Comparison of ENCODE assay signal across 10 cellular contexts in the genomic region with DNA sequence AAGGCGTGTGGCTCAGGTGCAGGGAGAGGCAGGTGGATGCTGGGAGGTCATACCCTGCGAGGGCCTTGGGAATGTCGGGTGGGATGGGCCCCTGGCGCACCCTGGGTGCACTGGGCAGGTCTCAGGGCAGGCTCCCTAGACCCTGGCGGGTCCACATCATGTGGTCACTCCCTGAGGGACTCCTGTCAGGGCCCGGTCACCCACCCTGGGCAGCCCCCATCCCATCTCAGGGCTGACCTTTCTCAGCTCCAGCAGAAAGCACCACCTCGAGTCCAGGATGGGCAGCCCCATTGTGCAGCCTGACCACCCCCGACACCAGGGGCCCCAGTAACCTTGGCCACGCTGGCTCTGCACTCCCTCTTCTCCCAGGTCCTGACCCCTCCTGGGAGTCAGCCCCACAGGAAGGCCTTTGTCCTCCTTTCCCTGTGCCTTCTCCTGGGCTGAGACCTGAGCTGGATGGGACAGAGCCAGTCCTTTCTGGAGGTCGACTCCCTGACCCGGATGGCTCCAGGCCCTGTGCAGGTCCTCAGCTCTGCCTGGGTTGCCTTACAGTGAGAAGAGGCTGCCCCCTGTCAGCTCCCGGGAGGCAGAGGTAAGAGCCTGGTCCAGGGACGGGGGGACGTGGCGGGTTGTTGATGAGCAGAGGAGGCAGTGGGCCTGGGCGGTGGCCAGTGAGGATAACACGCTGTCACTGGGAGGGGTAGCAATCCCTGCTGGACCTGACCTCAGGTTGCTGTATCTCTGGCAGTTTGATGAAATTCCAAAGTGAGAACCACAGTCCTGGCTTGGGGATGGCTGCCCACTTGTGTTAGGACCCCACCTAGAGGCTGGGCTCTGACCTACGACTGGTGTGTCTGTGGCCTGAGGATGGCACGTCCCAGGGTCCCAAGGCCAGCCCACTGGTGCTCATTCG.
DNase-seq lines count a peak whose midpoint lies in the region; ATAC-seq, FAIRE-seq and TF ChIP-seq lines count a peak whose summit lies in the region.
"Had no signal": no experiment of that assay in that cellular context is flagged by ENCODE, and none has a peak within 500 bp of the region (broad histone marks: within the 10 kb centered on the region; RNA-seq: fewer than 3 reads in every experiment).

No MANE protein-coding gene starts in this region.

- H3K9me3 ChIP-seq in GM12878 (replicated peaks; ENCODE audit: control insufficient read depth, insufficient read depth, low read length) (no peaks in the 10 kb centered on the region), psoas muscle (no peaks in the 10 kb centered on the region)
- no peaks in the 10 kb centered on the region for H3K9me3 ChIP-seq in naive thymus-derived CD4-positive, alpha-beta T cell (ENCODE audit: control insufficient read depth in 2 of 3, low read length in 3 of 3)
- H3K9me3 ChIP-seq: uterus had no signal

- H3K4me3 Mint-ChIP-seq in memory B cell, result no peak overlapping the region
- H3K4me3 Mint-ChIP-seq in naive thymus-derived CD4-positive, alpha-beta T cell, result no peak overlapping the region

- peak; percentile 27; the same call in 1 of the 3 replicates for ATAC-seq in GM12878
- ATAC-seq in memory B cell (ENCODE audit: low read depth), result no peak
- no peak for ATAC-seq in GM19324 (IDR thresholded peaks at IDR 0.05; ENCODE audit: low FRiP score, unreplicated experiment)
- ATAC-seq in naive thymus-derived CD4-positive, alpha-beta T cell, result no peak
- no peak for ATAC-seq in psoas muscle

- no peak for TF ChIP-seq POLR2A in GM12878 (IDR thresholded peaks at IDR 0.05; ENCODE audit: low read depth, low read length)

- intact Hi-C loops in GM12878 (cut with micrococcal nuclease; ENCODE audit: unreplicated experiment) (loop anchor here (5.0 kb wide), 1 partner anchor 213 kb away; no protein-coding TSS in a partner anchor), psoas muscle (cut with DNase I) (no loop called here)
- intact Hi-C loops in naive thymus-derived CD4-positive, alpha-beta T cell (cut with micrococcal nuclease), result no loop called here

- no TSS peak for BruUV-seq in GM12878 (replicated peaks; lab: Mats Ljungman, UMichigan)

- no peak for TF ChIP-seq EP300 in GM12878 (IDR thresholded peaks at IDR 0.05; ENCODE audit: borderline replicate concordance in 1 of 2, control insufficient read depth in 1 of 2, low read depth in 2 of 2, low read length in 2 of 2)

- H3K79me2 ChIP-seq in GM12878 (ENCODE audit: control insufficient read depth, insufficient read depth, low read length), result no peaks in the 10 kb centered on the region

- no peaks in the 10 kb centered on the region for H3K9me3 Mint-ChIP-seq in memory B cell
- H3K9me3 Mint-ChIP-seq in naive thymus-derived CD4-positive, alpha-beta T cell, result no peaks in the 10 kb centered on the region

- SMC1A ChIA-PET in GM12878 (lab: Charles Lee; ENCODE audit: uncharacterized antibody, unreplicated experiment), result interaction anchor here (0.6 kb wide), 1 partner anchor 49 kb away, joined by 3 read pairs; no protein-coding TSS in a partner anchor

- H3K4me1 ChIP-seq in GM12878 (ENCODE audit: control insufficient read depth, insufficient read depth, low read length) (peaks cover 10% of the 10 kb centered on the region), psoas muscle (no peaks in the 10 kb centered on the region)
- H3K4me1 ChIP-seq in naive thymus-derived CD4-positive, alpha-beta T cell (ENCODE audit: control insufficient read depth in 2 of 2, insufficient read depth in 2 of 2, low read length in 2 of 2), result no peaks in the 10 kb centered on the region
- H3K4me1 ChIP-seq: uterus had no signal

- no peak for FAIRE-seq in GM12878 (lab: Jason Lieb, UNC)

- H3K27ac ChIP-seq in GM12878 (ENCODE audit: control insufficient read depth, insufficient read depth) (no peak overlapping the region), psoas muscle (no peak overlapping the region)
- H3K27ac ChIP-seq in naive thymus-derived CD4-positive, alpha-beta T cell (ENCODE audit: low read depth, low read length), result no peak overlapping the region
- H3K27ac ChIP-seq: uterus had no signal

- in situ Hi-C loops in GM12878 (cut with MboI), result no loop called here

- no peak overlapping the region for H3K4me2 ChIP-seq in GM12878 (ENCODE audit: control insufficient read depth, insufficient read depth)

- no peak overlapping the region for H2AFZ ChIP-seq in GM12878 (ENCODE audit: control insufficient read depth, low read depth, low read length)

- no peaks in the 10 kb centered on the region for H3K36me3 Mint-ChIP-seq in memory B cell
- peaks cover 0 to 3% (median 0%) of the 10 kb centered on the region in 5 donors for H3K36me3 Mint-ChIP-seq in naive thymus-derived CD4-positive, alpha-beta T cell

- 72% methylated on average over 18 of the region's 20 CpGs for WGBS in GM12878 (ENCODE audit: insufficient coverage, insufficient replicate concordance, low lambda C conversion rate, missing lambda C conversion rate)
- WGBS in psoas muscle, 3 donors, result 81 to 83% (median 82%) methylated on average over 19 to 20 of the region's 20 CpGs

- H3K4me1 Mint-ChIP-seq in memory B cell, result peaks cover 35% of the 10 kb centered on the region
- H3K4me1 Mint-ChIP-seq in naive thymus-derived CD4-positive, alpha-beta T cell, result peaks cover 0 to 18% (median 0%) of the 10 kb centered on the region in 7 donors

- H3K4me3 ChIP-seq in GM12878, result no peak overlapping the region
- no peak overlapping the region for H3K4me3 ChIP-seq in naive thymus-derived CD4-positive, alpha-beta T cell (ENCODE audit: low read length)
- H3K4me3 ChIP-seq in psoas muscle, result no peak overlapping the region
- H3K4me3 ChIP-seq: uterus had no signal

- RAD21 ChIA-PET in GM12878 (lab: Charles Lee; ENCODE audit: unreplicated experiment), result interaction anchor here (1.5 kb wide), 1 partner anchor 214 kb away, joined by 6 read pairs; no protein-coding TSS in a partner anchor

- H3K9ac ChIP-seq in GM12878 (ENCODE audit: control insufficient read depth, insufficient read depth, low read length), result no peak overlapping the region

- H4K20me1 ChIP-seq in GM12878 (ENCODE audit: control insufficient read depth, insufficient read depth), result no peaks in the 10 kb centered on the region

- H3K27me3 Mint-ChIP-seq in memory B cell, result no peaks in the 10 kb centered on the region
- H3K27me3 Mint-ChIP-seq in naive thymus-derived CD4-positive, alpha-beta T cell, result no peaks in the 10 kb centered on the region

- H3K27ac Mint-ChIP-seq in memory B cell, result peak overlapping the region; percentile 15
- H3K27ac Mint-ChIP-seq in naive thymus-derived CD4-positive, alpha-beta T cell, result no peak overlapping the region

- DNase-seq in EL, result peak; percentile 48
- DNase-seq in HT-29 (ENCODE audit: low spot score), result peak; percentile 20
- no peak for DNase-seq in GM12878 (ENCODE audit: low read depth, low spot score)
- DNase-seq in memory B cell (ENCODE audit: low spot score in 2 of 2), result no peak
- DNase-seq in naive thymus-derived CD4-positive, alpha-beta T cell, result no peak
- no peak for DNase-seq in psoas muscle
- no peak for DNase-seq in stimulated activated naive CD4-positive, alpha-beta T cell treated with Interleukin-2 at 50 U/mL for 16 hours (lab: John Stamatoyannopoulos, UW)
- DNase-seq: right cardiac atrium, uterus had no signal

- POLR2A ChIA-PET in GM12878 (lab: Charles Lee), result interaction anchor here (0.7 kb wide), 1 partner anchor 1613 kb away, joined by 8 read pairs; no protein-coding TSS in a partner anchor
- POLR2A ChIA-PET in naive thymus-derived CD4-positive, alpha-beta T cell (lab: Charles Lee), result no interaction called here

- H3K36me3 ChIP-seq in GM12878 (ENCODE audit: control insufficient read depth in 2 of 2, insufficient read depth in 2 of 2, low read length in 1 of 2) (no peaks in the 10 kb centered on the region), psoas muscle (ENCODE audit: insufficient read depth in 1 of 2, low read depth in 1 of 2) (no peaks in the 10 kb centered on the region)
- no peaks in the 10 kb centered on the region for H3K36me3 ChIP-seq in naive thymus-derived CD4-positive, alpha-beta T cell (ENCODE audit: control insufficient read depth in 2 of 3, insufficient read depth in 3 of 3, low read length in 3 of 3)
- H3K36me3 ChIP-seq: uterus had no signal

- TF ChIP-seq CTCF in GM12878 (IDR thresholded peaks at IDR 0.05 in 2 of 3, conservative IDR thresholded peaks at IDR 0.05 in 1 of 3; ENCODE audit: control insufficient read depth in 2 of 3, extremely low read depth in 1 of 3, insufficient read depth in 1 of 3, low read depth in 3 of 3, low read length in 3 of 3) (peak; percentile 15 to 30 (median 19); a peak in 3 of 6 replicates), psoas muscle (IDR thresholded peaks at IDR 0.05) (no peak)

- CTCF ChIA-PET in GM12878 (lab: Yijun Ruan, JAX), result interaction anchor here (0.6 to 2.2 kb wide), 3 partner anchors 165 to 219 kb away, joined by 3 to 10 read pairs (median 3); no protein-coding TSS in a partner anchor
- CTCF ChIA-PET in naive thymus-derived CD4-positive, alpha-beta T cell (lab: Charles Lee), result no interaction called here

- no peak for TF ChIP-seq RAD21 in GM12878 (IDR thresholded peaks at IDR 0.05; ENCODE audit: insufficient read depth, low read depth, low read length)

- H3K27me3 ChIP-seq in GM12878 (replicated peaks in 1 of 2; ENCODE audit: control insufficient read depth in 2 of 2, insufficient read depth in 2 of 2, low read length in 1 of 2) (no peaks in the 10 kb centered on the region; a peak in 1 of 4 replicates), psoas muscle (ENCODE audit: insufficient read depth in 3 of 3, low read length in 2 of 3) (no peaks in the 10 kb centered on the region)
- H3K27me3 ChIP-seq in naive thymus-derived CD4-positive, alpha-beta T cell (ENCODE audit: control insufficient read depth in 2 of 2, insufficient read depth in 2 of 2, low read length in 2 of 2), result no peaks in the 10 kb centered on the region
- H3K27me3 ChIP-seq: uterus had no signal

TF ChIP-seq in GM12878, 131 proteins besides CTCF, POLR2A, EP300 and RAD21:
- no peak for TF ChIP-seq JUND (IDR thresholded peaks at IDR 0.05; ENCODE audit: low read depth, low read length)
- no peak for TF ChIP-seq STAT1 (conservative IDR thresholded peaks at IDR 0.05)
- TF ChIP-seq SRF (IDR thresholded peaks at IDR 0.05; ENCODE audit: low read depth in 2 of 2, low read length in 2 of 2), result no peak
- TF ChIP-seq SMAD5 (IDR thresholded peaks at IDR 0.05; ENCODE audit: low read depth), result no peak
- TF ChIP-seq SREBF2 (IDR thresholded peaks at IDR 0.05; ENCODE audit: low read length), result no peak
- TF ChIP-seq CHD1 (IDR thresholded peaks at IDR 0.05; ENCODE audit: low read depth, low read length), result no peak
- TF ChIP-seq RFX5 (IDR thresholded peaks at IDR 0.05; ENCODE audit: low read depth, low read length), result no peak
- TF ChIP-seq NR2F1 (conservative IDR thresholded peaks at IDR 0.05), result no peak
- no peak for TF ChIP-seq POLR2AphosphoS2 (IDR thresholded peaks at IDR 0.05; ENCODE audit: low read depth, low read length)
- TF ChIP-seq KDM1A (IDR thresholded peaks at IDR 0.05; ENCODE audit: borderline replicate concordance), result no peak
- no peak for TF ChIP-seq BHLHE40 (IDR thresholded peaks at IDR 0.05; ENCODE audit: borderline replicate concordance in 1 of 2, low read depth in 2 of 2, low read length in 1 of 2)
- TF ChIP-seq NRF1 (conservative IDR thresholded peaks at IDR 0.05; ENCODE audit: low read depth, low read length), result no peak
- no peak for TF ChIP-seq DPF2 (IDR thresholded peaks at IDR 0.05)
- TF ChIP-seq PAX5 (IDR thresholded peaks at IDR 0.05; ENCODE audit: borderline replicate concordance, low read depth, low read length), result no peak

Comparison
In these comparisons a context has a peak if more than half of its experiments do, and no peak if none do; other contexts are left out.
1. DNase-seq: peak in EL (single experiment) and HT-29 (single experiment); none in GM12878 (single experiment), memory B cell (0 of 2), naive thymus-derived CD4-positive, alpha-beta T cell (0 of 9), psoas muscle (0 of 2) and stimulated activated naive CD4-positive, alpha-beta T cell treated with Interleukin-2 at 50 U/mL for 16 hours (single experiment).